8 cellular contexts compared by ENCODE assay signal in the genomic region with DNA sequence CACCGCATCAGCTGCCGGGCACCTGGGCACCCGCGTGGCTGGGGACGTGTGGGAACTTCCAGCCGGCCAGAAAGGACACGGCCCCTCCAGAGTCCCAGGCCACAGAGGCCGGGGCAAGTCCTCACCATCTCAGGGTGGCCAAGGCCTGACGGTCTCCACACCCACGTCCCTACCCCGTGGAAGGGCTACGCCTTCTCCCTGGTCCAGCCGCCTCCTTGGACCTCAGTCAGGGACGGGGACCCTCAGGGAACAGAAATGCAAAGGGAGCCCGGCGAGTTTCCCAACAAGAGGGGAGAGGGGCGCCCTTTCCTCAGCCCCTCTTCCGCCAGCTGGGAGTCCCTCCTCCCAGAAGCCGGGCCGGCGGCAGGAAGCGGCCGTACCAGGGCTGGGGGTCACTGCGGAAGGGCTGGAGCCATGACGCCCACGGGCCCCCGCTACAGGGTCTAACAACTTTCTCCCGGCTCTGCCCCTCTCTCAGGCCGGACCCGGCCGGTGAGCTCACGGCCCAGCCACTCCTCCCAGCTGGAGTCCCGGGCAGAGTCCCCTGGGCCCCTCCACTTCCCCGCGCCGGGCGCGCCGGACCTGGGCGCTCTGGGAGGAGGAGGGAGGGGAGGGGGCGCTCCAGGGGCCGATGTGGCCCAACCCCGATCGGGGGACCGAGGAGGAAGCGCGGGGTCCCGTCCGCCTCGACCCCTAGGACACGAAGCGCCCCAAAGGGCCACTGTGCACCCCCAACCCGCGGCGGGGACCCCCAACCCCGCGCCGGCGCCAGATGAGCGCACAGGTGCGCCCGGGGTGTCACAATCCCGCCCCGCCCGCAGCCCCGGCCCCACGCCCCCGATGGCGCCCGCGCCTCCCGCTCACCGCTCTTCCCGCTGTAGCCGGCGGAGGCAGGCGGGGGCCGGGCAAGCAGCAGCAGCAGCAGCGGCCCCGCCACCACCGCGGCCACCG. TPM values are rescaled to one million over a fixed set of nuclear protein-coding genes. Genes with fewer than 3 reads are reported as not detected.
DNase-seq lines count a peak whose midpoint lies in the region; ATAC-seq, FAIRE-seq and TF ChIP-seq lines count a peak whose summit lies in the region.

No MANE protein-coding gene starts in this region.

- CTCF ChIA-PET in CD4-positive, alpha-beta memory T cell (lab: Charles Lee; ENCODE audit: partially characterized antibody): no interaction called here
- CTCF ChIA-PET in GM12878 (lab: Yijun Ruan, JAX): interaction anchor here (0.8 kb wide), 1 partner anchor 21 kb away, joined by 3 read pairs; no protein-coding TSS in a partner anchor

- in situ Hi-C loops in GM12878 (cut with MboI): no loop called here

- peaks cover 14% of the 10 kb centered on the region for H3K79me2 ChIP-seq in GM12878 (ENCODE audit: control insufficient read depth, insufficient read depth, low read length)

- peaks cover 0 to 1% (median 0%) of the 10 kb centered on the region in 8 donors for H3K9me3 Mint-ChIP-seq in CD4-positive, alpha-beta memory T cell

- TF ChIP-seq CTCF in LNCaP clone FGC (IDR thresholded peaks at IDR 0.05; ENCODE audit: control insufficient read depth, extremely low read depth, insufficient read depth): no peak
- no peak for TF ChIP-seq CTCF in GM12878 (IDR thresholded peaks at IDR 0.05 in 2 of 3, conservative IDR thresholded peaks at IDR 0.05 in 1 of 3; ENCODE audit: control insufficient read depth in 2 of 3, extremely low read depth in 1 of 3, insufficient read depth in 1 of 3, low read depth in 3 of 3, low read length in 3 of 3)

- no peaks in the 10 kb centered on the region for H3K27me3 ChIP-seq in CD4-positive, alpha-beta memory T cell (ENCODE audit: insufficient read depth, low read length)
- H3K27me3 ChIP-seq in GM12878 (replicated peaks in 1 of 2; ENCODE audit: control insufficient read depth in 2 of 2, insufficient read depth in 2 of 2, low read length in 1 of 2) (no peaks in the 10 kb centered on the region), stomach smooth muscle (ENCODE audit: control insufficient read depth in 1 of 2, insufficient read depth in 2 of 2, low read length in 2 of 2) (no peaks in the 10 kb centered on the region)

- POLR2A ChIA-PET in CD4-positive, alpha-beta memory T cell (lab: Charles Lee; ENCODE audit: partially characterized antibody): interaction anchor here (0.6 to 4.1 kb wide), 6 partner anchors 9 to 188 kb away, joined by 3 to 35 read pairs (median 5); a partner anchor contains a TSS
- POLR2A ChIA-PET in GM12878 (lab: Charles Lee): interaction anchor here (0.7 to 3.8 kb wide), 3 partner anchors 10 to 186 kb away, joined by 3 to 22 read pairs (median 4); a partner anchor contains a TSS

- RAD21 ChIA-PET in GM12878 (lab: Charles Lee; ENCODE audit: unreplicated experiment): interaction anchor here (1.0 kb wide), 2 partner anchors 11 to 28 kb away, joined by 3 read pairs; a partner anchor contains a TSS

- SMC1A ChIA-PET in GM12878 (lab: Charles Lee; ENCODE audit: uncharacterized antibody, unreplicated experiment): interaction anchor here (0.7 kb wide), 1 partner anchor 10 kb away, joined by 3 read pairs; a partner anchor contains a TSS

- intact Hi-C loops in CD4-positive, alpha-beta memory T cell (cut with micrococcal nuclease): no loop called here
- intact Hi-C loops in GM12878 (cut with micrococcal nuclease; ENCODE audit: unreplicated experiment) (no loop called here), left colon (cut with DNase I, micrococcal nuclease) (no loop called here)

- H3K9ac ChIP-seq in GM12878 (ENCODE audit: control insufficient read depth, insufficient read depth, low read length) (peak overlapping the region; percentile 78), stomach smooth muscle (ENCODE audit: low read length in 2 of 2) (peak overlapping the region; percentile 64 to 66)

- peaks cover 10 to 31% (median 21%) of the 10 kb centered on the region in 4 donors for H3K4me1 Mint-ChIP-seq in CD4-positive, alpha-beta memory T cell

- H2AFZ ChIP-seq in GM12878 (ENCODE audit: control insufficient read depth, low read depth, low read length): peak overlapping the region; percentile 19; the same call in 1 of the 2 replicates

- no peak for TF ChIP-seq POLR2A in GM12878 (IDR thresholded peaks at IDR 0.05; ENCODE audit: low read depth, low read length)

- TF ChIP-seq RAD21 in GM12878 (IDR thresholded peaks at IDR 0.05; ENCODE audit: insufficient read depth, low read depth, low read length): no peak

- H3K36me3 ChIP-seq in CD4-positive, alpha-beta memory T cell (ENCODE audit: insufficient read depth, low read length): peaks cover 2% of the 10 kb centered on the region
- H3K36me3 ChIP-seq in GM12878 (ENCODE audit: control insufficient read depth in 2 of 2, insufficient read depth in 2 of 2, low read length in 1 of 2): peaks cover 0 to 2% of the 10 kb centered on the region in 2 experiments; a peak in 2 of 4 replicates
- peaks cover 0 to 5% of the 10 kb centered on the region in 2 donors for H3K36me3 ChIP-seq in stomach smooth muscle (ENCODE audit: control insufficient read depth in 2 of 2, insufficient read depth in 2 of 2, low read length in 2 of 2)

- WGBS in GM12878 (ENCODE audit: insufficient coverage, insufficient replicate concordance, low lambda C conversion rate, missing lambda C conversion rate): under 1% methylated on average over 48 of the region's 83 CpGs

- peaks cover 37% of the 10 kb centered on the region for H3K4me1 ChIP-seq in CD4-positive, alpha-beta memory T cell (ENCODE audit: insufficient read depth, low read length)
- H3K4me1 ChIP-seq in GM12878 (ENCODE audit: control insufficient read depth, insufficient read depth, low read length) (peaks cover 14% of the 10 kb centered on the region), stomach smooth muscle (ENCODE audit: control insufficient read depth, insufficient read depth, low read length) (peaks cover 28% of the 10 kb centered on the region)

- ATAC-seq in GM19467 (IDR thresholded peaks at IDR 0.05; ENCODE audit: unreplicated experiment) (peak; percentile 4), GM12878 (peak; percentile 50), left colon (peak; percentile 37)

- H3K36me3 Mint-ChIP-seq in CD4-positive, alpha-beta memory T cell: peaks cover 0 to 8% of the 10 kb centered on the region in 2 donors

- no TSS peak for BruUV-seq in GM12878 (replicated peaks; lab: Mats Ljungman, UMichigan)

- FAIRE-seq in GM12878 (lab: Jason Lieb, UNC): no peak

- peak overlapping the region; percentile 23 to 46 for H3K4me3 ChIP-seq in CD4-positive, alpha-beta memory T cell (ENCODE audit: low read length in 2 of 2)
- H3K4me3 ChIP-seq in LNCaP clone FGC (ENCODE audit: low read depth, low read length) (peak overlapping the region; percentile 85), GM12878 (peak overlapping the region; percentile 95), stomach smooth muscle (ENCODE audit: low read length in 2 of 2) (peak overlapping the region; percentile 49 to 76)

- H3K9me3 ChIP-seq in CD4-positive, alpha-beta memory T cell (ENCODE audit: control insufficient read depth in 1 of 2, low read length in 2 of 2): no peaks in the 10 kb centered on the region
- H3K9me3 ChIP-seq in GM12878 (replicated peaks; ENCODE audit: control insufficient read depth, insufficient read depth, low read length) (no peaks in the 10 kb centered on the region), stomach smooth muscle (ENCODE audit: control insufficient read depth in 2 of 2, low read length in 2 of 2) (no peaks in the 10 kb centered on the region)

- H3K27ac Mint-ChIP-seq in CD4-positive, alpha-beta memory T cell: peak overlapping the region in 4 of 7 donors; percentile 60 to 90 (median 71)

- no peak for DNase-seq in CD4-positive, alpha-beta memory T cell
- no peak for DNase-seq in LNCaP clone FGC (ENCODE audit: low read depth)
- no peak for DNase-seq in GM12878 (ENCODE audit: low read depth, low spot score)
- peak in 1 of 2 donors; percentile 61 for DNase-seq in left colon
- no peak for DNase-seq in T1000 (lab: John Stamatoyannopoulos, UW)
- DNase-seq in NCI-H2107 (lab: John Stamatoyannopoulos, UW): no peak

- peak overlapping the region; percentile 39 to 90 (median 72) for H3K4me3 Mint-ChIP-seq in CD4-positive, alpha-beta memory T cell

- TF ChIP-seq EP300 in GM12878 (IDR thresholded peaks at IDR 0.05; ENCODE audit: borderline replicate concordance in 1 of 2, control insufficient read depth in 1 of 2, low read depth in 2 of 2, low read length in 2 of 2): no peak

- no peaks in the 10 kb centered on the region for H3K27me3 Mint-ChIP-seq in CD4-positive, alpha-beta memory T cell

- H4K20me1 ChIP-seq in GM12878 (ENCODE audit: control insufficient read depth, insufficient read depth): no peaks in the 10 kb centered on the region

- peak overlapping the region; percentile 52 for H3K27ac ChIP-seq in CD4-positive, alpha-beta memory T cell (ENCODE audit: low read depth, low read length)
- peak overlapping the region; percentile 39; the same call in 1 of the 2 replicates for H3K27ac ChIP-seq in GM12878 (ENCODE audit: control insufficient read depth, insufficient read depth)
- no peak overlapping the region for H3K27ac ChIP-seq in stomach smooth muscle (ENCODE audit: low read length)

- peak overlapping the region; percentile 89 for H3K4me2 ChIP-seq in GM12878 (ENCODE audit: control insufficient read depth, insufficient read depth)

RNA-seq across cellular contexts. Expression of a gene that starts 0.7 kb away (rescaled TPM):
- 10 to 100 TPM; 72.2 to 73.5 TPM for total RNA-seq in CD4-positive, alpha-beta memory T cell
- polyA plus RNA-seq in CD4-positive, alpha-beta memory T cell: 10 to 100 TPM; 22.7 to 40.5 TPM
- 38.0 and 48.1 TPM in 2 replicates for total RNA-seq in GM12878 (2013; cell fraction: nucleolus; rRNA removed)
- total RNA-seq in GM12878 (2014; rRNA removed) (42.5 and 48.8 TPM in 2 replicates), GM12878 (2014; rRNA removed; fragmentation: Illumina TruSeq; extraction: Trizol) (19.7 and 24.2 TPM in 2 replicates), GM12878 (2021) (40.7 and 43.5 TPM in 2 replicates), left colon (100 to 1,000 TPM; 116 to 130 TPM)
- 8.8 TPM for polyA plus RNA-seq in GM12878 (2011; ENCODE audit: low read depth)
- polyA plus RNA-seq in GM12878 (2011; rRNA removed) (10.9 and 32.0 TPM in 2 replicates), GM12878 (2014; fragmentation: Illumina TruSeq; extraction: Trizol) (2.8 and 12.6 TPM in 2 replicates), GM12878 (2014; fragmentation: Nextera tagmentation; extraction: Ambion mirVana) (1 to 10 TPM in 1 of 2 experiments, under 1 TPM in 1; 0.76 to 2.9 TPM), GM12878 (2014; rRNA removed) (44.4 and 58.3 TPM in 2 replicates), GM12878 (2016; fragmentation: Nextera tagmentation; extraction: Ambion mirVana) (1 to 10 TPM; 3.7 to 5.6 TPM)
- polyA plus RNA-seq in GM12878 (2011; cell fraction: cytosol; rRNA removed): 87.8 and 103 TPM in 2 replicates
- 103 and 128 TPM in 2 replicates for polyA plus RNA-seq in GM12878 (2011; cell fraction: nucleus; rRNA removed)
- 28.8 and 33.5 TPM in 2 replicates for polyA plus RNA-seq in GM12878 (2012)
- polyA minus RNA-seq in GM12878 (2011; rRNA and poly(A)+ RNA removed): 79.7 and 138 TPM in 2 replicates
- 32.0 and 38.6 TPM in 2 replicates for polyA minus RNA-seq in GM12878 (2011; cell fraction: cytosol; rRNA and poly(A)+ RNA removed)
- 24.1 and 43.6 TPM in 2 replicates for polyA minus RNA-seq in GM12878 (2011; cell fraction: nucleus; rRNA and poly(A)+ RNA removed)

RNA-seq across cellular contexts. Expression of a gene that starts 10.8 kb away (rescaled TPM):
- 10 to 100 TPM; 27.9 to 29.2 TPM for total RNA-seq in CD4-positive, alpha-beta memory T cell
- 10 to 100 TPM; 58.6 to 59.2 TPM for polyA plus RNA-seq in CD4-positive, alpha-beta memory T cell
- 15.1 and 16.4 TPM in 2 replicates for total RNA-seq in GM12878 (2013; cell fraction: nucleolus; rRNA removed)
- total RNA-seq in GM12878 (2014; rRNA removed): 146 and 151 TPM in 2 replicates
- total RNA-seq in GM12878 (2014; rRNA removed; fragmentation: Illumina TruSeq; extraction: Trizol): 70.1 and 75.0 TPM in 2 replicates
- 107 and 115 TPM in 2 replicates for total RNA-seq in GM12878 (2021)
- polyA plus RNA-seq in GM12878 (2011; ENCODE audit: low read depth): 33.5 TPM
- polyA plus RNA-seq in GM12878 (2011; rRNA removed): 74.1 and 113 TPM in 2 replicates
- polyA plus RNA-seq in GM12878 (2011; cell fraction: cytosol; rRNA removed): 182 and 250 TPM in 2 replicates
- 108 and 155 TPM in 2 replicates for polyA plus RNA-seq in GM12878 (2011; cell fraction: nucleus; rRNA removed)
- polyA plus RNA-seq in GM12878 (2012): 66.3 and 76.9 TPM in 2 replicates
- 33.3 and 105 TPM in 2 replicates for polyA plus RNA-seq in GM12878 (2014; fragmentation: Illumina TruSeq; extraction: Trizol)
- polyA plus RNA-seq in GM12878 (2014; fragmentation: Nextera tagmentation; extraction: Ambion mirVana): 10 to 100 TPM in 1 of 2 experiments, 1 to 10 TPM in 1; 1.6 to 17.9 TPM
- 169 and 186 TPM in 2 replicates for polyA plus RNA-seq in GM12878 (2014; rRNA removed)
- 100 to 1,000 TPM; 165 to 185 TPM for polyA plus RNA-seq in GM12878 (2016; fragmentation: Nextera tagmentation; extraction: Ambion mirVana)
- 49.0 and 63.2 TPM in 2 replicates for polyA minus RNA-seq in GM12878 (2011; rRNA and poly(A)+ RNA removed)
- polyA minus RNA-seq in GM12878 (2011; cell fraction: cytosol; rRNA and poly(A)+ RNA removed): 25.3 and 25.8 TPM in 2 replicates
- polyA minus RNA-seq in GM12878 (2011; cell fraction: nucleus; rRNA and poly(A)+ RNA removed): 11.0 and 16.1 TPM in 2 replicates
- 10 to 100 TPM; 47.7 to 48.2 TPM for total RNA-seq in left colon

RNA-seq across cellular contexts. Expression of a gene that starts 15.9 kb away (rescaled TPM):
- total RNA-seq in CD4-positive, alpha-beta memory T cell: 10 to 100 TPM; 34.9 to 35.4 TPM
- 10 to 100 TPM; 54.4 to 61.7 TPM for polyA plus RNA-seq in CD4-positive, alpha-beta memory T cell
- total RNA-seq in GM12878 (2013; cell fraction: nucleolus; rRNA removed): 20.8 and 21.3 TPM in 2 replicates
- total RNA-seq in GM12878 (2014; rRNA removed) (123 and 142 TPM in 2 replicates), GM12878 (2014; rRNA removed; fragmentation: Illumina TruSeq; extraction: Trizol) (60.4 and 63.0 TPM in 2 replicates), GM12878 (2021) (133 and 141 TPM in 2 replicates), left colon (10 to 100 TPM; 38.4 to 39.1 TPM)
- 39.2 TPM for polyA plus RNA-seq in GM12878 (2011; ENCODE audit: low read depth)
- polyA plus RNA-seq in GM12878 (2011; rRNA removed) (5.0 and 11.1 TPM in 2 replicates), GM12878 (2014; fragmentation: Illumina TruSeq; extraction: Trizol) (28.2 and 60.5 TPM in 2 replicates), GM12878 (2014; fragmentation: Nextera tagmentation; extraction: Ambion mirVana) (10 to 100 TPM; 11.0 to 15.3 TPM), GM12878 (2014; rRNA removed) (235 and 245 TPM in 2 replicates), GM12878 (2016; fragmentation: Nextera tagmentation; extraction: Ambion mirVana) (100 to 1,000 TPM; 132 to 161 TPM)
- 14.1 and 21.2 TPM in 2 replicates for polyA plus RNA-seq in GM12878 (2011; cell fraction: cytosol; rRNA removed)
- polyA plus RNA-seq in GM12878 (2011; cell fraction: nucleus; rRNA removed): 11.7 and 12.6 TPM in 2 replicates
- 101 and 103 TPM in 2 replicates for polyA plus RNA-seq in GM12878 (2012)
- 2.3 and 4.6 TPM in 2 replicates for polyA minus RNA-seq in GM12878 (2011; rRNA and poly(A)+ RNA removed)
- 12.4 and 18.3 TPM in 2 replicates for polyA minus RNA-seq in GM12878 (2011; cell fraction: cytosol; rRNA and poly(A)+ RNA removed)
- 1.5 and 2.6 TPM in 2 replicates for polyA minus RNA-seq in GM12878 (2011; cell fraction: nucleus; rRNA and poly(A)+ RNA removed)

RNA-seq across cellular contexts. Expression of a gene that starts 20.6 kb away (rescaled TPM):
- total RNA-seq in CD4-positive, alpha-beta memory T cell: 1 to 10 TPM; 5.1 to 7.3 TPM
- polyA plus RNA-seq in CD4-positive, alpha-beta memory T cell: 1 to 10 TPM; 3.4 to 4.1 TPM
- 5.9 and 9.1 TPM in 2 replicates for total RNA-seq in GM12878 (2013; cell fraction: nucleolus; rRNA removed)
- total RNA-seq in GM12878 (2014; rRNA removed) (7.2 and 8.0 TPM in 2 replicates), GM12878 (2014; rRNA removed; fragmentation: Illumina TruSeq; extraction: Trizol) (4.0 and 4.7 TPM in 2 replicates), GM12878 (2021) (13.0 and 13.1 TPM in 2 replicates), left colon (10 to 100 TPM; 60.6 to 61.8 TPM)
- polyA plus RNA-seq in GM12878 (2011; ENCODE audit: low read depth): 4.2 TPM
- polyA plus RNA-seq in GM12878 (2011; rRNA removed) (2.0 TPM in 2 replicates), GM12878 (2014; fragmentation: Illumina TruSeq; extraction: Trizol) (2.9 and 3.1 TPM in 2 replicates), GM12878 (2014; fragmentation: Nextera tagmentation; extraction: Ambion mirVana) (1 to 10 TPM in 1 of 2 experiments, under 1 TPM in 1; 0.53 to 1.8 TPM), GM12878 (2014; rRNA removed) (20.3 and 21.5 TPM in 2 replicates), GM12878 (2016; fragmentation: Nextera tagmentation; extraction: Ambion mirVana) (10 to 100 TPM; 16.1 to 16.4 TPM)
- polyA plus RNA-seq in GM12878 (2011; cell fraction: cytosol; rRNA removed): 4.1 and 7.0 TPM in 2 replicates
- 15.3 and 20.1 TPM in 2 replicates for polyA plus RNA-seq in GM12878 (2011; cell fraction: nucleus; rRNA removed)
- polyA plus RNA-seq in GM12878 (2012): 5.8 and 8.8 TPM in 2 replicates
- polyA minus RNA-seq in GM12878 (2011; rRNA and poly(A)+ RNA removed): 0.80 and 0.98 TPM in 2 replicates
- 3.9 and 4.1 TPM in 2 replicates for polyA minus RNA-seq in GM12878 (2011; cell fraction: cytosol; rRNA and poly(A)+ RNA removed)
- 1.5 and 2.6 TPM in 2 replicates for polyA minus RNA-seq in GM12878 (2011; cell fraction: nucleus; rRNA and poly(A)+ RNA removed)

RNA-seq across cellular contexts. Expression of a gene that starts 28.6 kb away (rescaled TPM):
- total RNA-seq in CD4-positive, alpha-beta memory T cell: 10 to 100 TPM; 40.3 to 43.0 TPM
- polyA plus RNA-seq in CD4-positive, alpha-beta memory T cell: 1 to 10 TPM in 1 of 2 donors, under 1 TPM in 1; 0.67 to 6.0 TPM
- 38.0 and 46.9 TPM in 2 replicates for total RNA-seq in GM12878 (2013; cell fraction: nucleolus; rRNA removed)
- 19.1 and 19.9 TPM in 2 replicates for total RNA-seq in GM12878 (2014; rRNA removed)
- 11.0 and 11.5 TPM in 2 replicates for total RNA-seq in GM12878 (2014; rRNA removed; fragmentation: Illumina TruSeq; extraction: Trizol)
- total RNA-seq in GM12878 (2021): 25.4 and 27.1 TPM in 2 replicates
- polyA plus RNA-seq in GM12878 (2011; ENCODE audit: low read depth): 4.6 TPM
- 4.7 and 6.0 TPM in 2 replicates for polyA plus RNA-seq in GM12878 (2011; rRNA removed)
- polyA plus RNA-seq in GM12878 (2011; cell fraction: cytosol; rRNA removed): 10.6 and 14.2 TPM in 2 replicates
- 23.2 and 31.8 TPM in 2 replicates for polyA plus RNA-seq in GM12878 (2011; cell fraction: nucleus; rRNA removed)
- polyA plus RNA-seq in GM12878 (2012): 12.8 and 13.0 TPM in 2 replicates
- polyA plus RNA-seq in GM12878 (2014; fragmentation: Illumina TruSeq; extraction: Trizol): 3.8 and 9.3 TPM in 2 replicates
- polyA plus RNA-seq in GM12878 (2014; fragmentation: Nextera tagmentation; extraction: Ambion mirVana): under 1 TPM; 0.26 to 0.68 TPM
- 17.2 and 19.2 TPM in 2 replicates for polyA plus RNA-seq in GM12878 (2014; rRNA removed)
- 1 to 10 TPM; 1.5 to 2.6 TPM for polyA plus RNA-seq in GM12878 (2016; fragmentation: Nextera tagmentation; extraction: Ambion mirVana)
- 6.1 and 13.8 TPM in 2 replicates for polyA minus RNA-seq in GM12878 (2011; rRNA and poly(A)+ RNA removed)
- 7.1 and 7.8 TPM in 2 replicates for polyA minus RNA-seq in GM12878 (2011; cell fraction: cytosol; rRNA and poly(A)+ RNA removed)
- polyA minus RNA-seq in GM12878 (2011; cell fraction: nucleus; rRNA and poly(A)+ RNA removed): 7.9 and 11.8 TPM in 2 replicates
- total RNA-seq in left colon: 10 to 100 TPM; 32.8 to 38.4 TPM

Comparison
In these comparisons a context has a peak if more than half of its experiments do, and no peak if none do; other contexts are left out.
1. H3K4me3 ChIP-seq: peak in every context shown above with its lines; median percentile 95 in GM12878; 85 in LNCaP clone FGC; 62 in stomach smooth muscle; 34 in CD4-positive, alpha-beta memory T cell.